ENCODE assay signal across 8 cellular contexts in the genomic region with DNA sequence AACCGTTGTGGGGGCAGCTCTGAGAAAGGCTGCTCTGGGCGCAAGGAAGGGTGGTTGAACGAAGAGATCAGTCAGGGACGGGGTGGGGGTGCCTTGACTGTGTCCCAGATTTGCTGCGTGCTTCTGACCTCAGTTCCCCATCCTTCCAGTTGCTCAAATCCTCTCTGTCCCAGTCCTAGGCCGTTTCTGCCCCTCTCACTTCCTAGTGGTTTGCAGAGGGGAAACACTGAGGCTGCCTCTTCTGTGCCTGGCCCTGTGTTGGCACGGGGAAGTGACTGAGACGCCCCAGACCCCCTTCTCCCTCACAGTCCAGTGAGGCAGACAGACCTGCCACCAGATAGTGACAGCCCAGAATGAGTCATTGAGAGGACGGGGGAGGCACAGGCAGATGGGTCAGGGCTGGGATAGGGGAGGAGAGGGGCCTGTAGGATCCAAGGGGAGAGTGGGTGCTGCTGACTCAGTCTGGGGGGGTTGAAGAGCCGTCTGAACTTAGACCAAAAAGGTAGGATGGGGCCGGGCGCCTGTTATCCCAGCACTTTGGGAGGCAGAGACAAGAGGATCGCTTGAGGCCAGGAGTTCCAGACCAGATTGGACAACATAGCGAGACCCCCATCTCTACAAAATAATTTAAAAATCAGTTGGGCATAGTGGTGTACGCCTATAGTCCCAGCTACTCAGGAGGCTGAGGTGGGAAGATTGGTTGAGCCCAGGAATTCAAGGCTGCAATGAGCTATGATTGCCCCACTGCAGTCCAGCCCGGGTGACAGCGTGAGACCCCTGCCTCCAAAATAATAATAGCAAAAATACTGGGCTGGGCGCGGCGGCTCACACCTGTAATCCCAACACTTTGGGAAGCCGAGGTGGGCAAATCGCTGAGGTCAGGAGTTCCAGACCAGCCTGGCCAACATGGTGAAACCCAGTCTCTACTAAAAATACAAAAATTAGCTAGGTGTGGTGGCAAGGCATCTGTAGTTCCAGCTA. TPM values are rescaled to one million over a fixed set of nuclear protein-coding genes. Genes with fewer than 3 reads are reported as not detected.
A peak's percentile ranks its signal among the peaks of the same experiment; 100 is the strongest.
DNase-seq lines count a peak whose midpoint lies in the region; ATAC-seq, FAIRE-seq and TF ChIP-seq lines count a peak whose summit lies in the region.

No MANE protein-coding gene starts in this region.

- H3K4me1 ChIP-seq in H9 (ENCODE audit: insufficient read depth, low read length) (no peaks in the 10 kb centered on the region), endothelial cell of umbilical vein (ENCODE audit: control insufficient read depth, extremely low read depth, insufficient read depth, low read length) (peaks cover 13% of the 10 kb centered on the region)

- H2AFZ ChIP-seq in H9 (ENCODE audit: low read length) (no peak overlapping the region), endothelial cell of umbilical vein (ENCODE audit: low read depth, low read length) (peak overlapping the region; percentile 90)

- no peaks in the 10 kb centered on the region for H3K23me2 ChIP-seq in H9 (ENCODE audit: insufficient read length, low read depth, low read length, poor library complexity, severe bottlenecking)

- POLR2A ChIA-PET in T-cell (lab: Charles Lee): no interaction called here
- POLR2A ChIA-PET in endothelial cell of umbilical vein (lab: Charles Lee): interaction anchor here (0.6 to 1.4 kb wide), 2 partner anchors 114 to 143 kb away, joined by 3 to 5 read pairs; partner anchors contain the start of gene RAB4B

- H3K79me2 ChIP-seq in H9 (ENCODE audit: insufficient read depth, low read length) (no peaks in the 10 kb centered on the region), endothelial cell of umbilical vein (ENCODE audit: control insufficient read depth, insufficient read depth, low read length) (no peaks in the 10 kb centered on the region)

- TF ChIP-seq POLR2A in endothelial cell of umbilical vein (IDR thresholded peaks at IDR 0.05; ENCODE audit: low read depth, low read length): peak; percentile 1

- H4K5ac ChIP-seq in H9 (ENCODE audit: insufficient read length, low read depth, low read length): no peak overlapping the region

- CTCF ChIA-PET in T-cell (lab: Charles Lee): interaction anchor here (0.5 to 2.0 kb wide), 13 partner anchors 29 to 698 kb away, joined by 3 to 9 read pairs (median 4); partner anchors contain the start of gene EGLN2 (in 1 of the 2)
- CTCF ChIA-PET in endothelial cell of umbilical vein (lab: Charles Lee): interaction anchor here (0.6 to 6.2 kb wide), 34 partner anchors 10 to 598 kb away, joined by 3 to 70 read pairs (median 5); partner anchors contain the start of genes ACTMAP, COQ8B, EGLN2 and ITPKC

- H3K36me3 ChIP-seq in endothelial cell of umbilical vein (ENCODE audit: control insufficient read depth in 2 of 2, extremely low read depth in 1 of 2, insufficient read depth in 2 of 2, low read length in 2 of 2): peaks cover 0 to 5% of the 10 kb centered on the region in 2 experiments

- H2AK5ac ChIP-seq in H9 (ENCODE audit: insufficient read length, low read length): no peak overlapping the region

- no peak overlapping the region for H2BK5ac ChIP-seq in H9 (ENCODE audit: insufficient read length, low read length)

- no TSS peak for BruUV-seq in endothelial cell of umbilical vein (replicated peaks; lab: Mats Ljungman, UMichigan)

- H3K9ac ChIP-seq in H9 (ENCODE audit: extremely low read depth, insufficient read length, low read length): no peak overlapping the region
- peak overlapping the region; percentile 52 for H3K9ac ChIP-seq in endothelial cell of umbilical vein (replicated peaks; ENCODE audit: extremely low read depth, insufficient read depth, low read length)

- H3K36me3 Mint-ChIP-seq in H9 (ENCODE audit: insufficient read depth in 1 of 3, low read depth in 3 of 3): peaks cover 1 to 16% (median 8%) of the 10 kb centered on the region in 3 experiments; a peak in 5 of 7 replicates
- peaks cover 12% of the 10 kb centered on the region for H3K36me3 Mint-ChIP-seq in T-cell
- H3K36me3 Mint-ChIP-seq in nephron (ENCODE audit: low read depth): peaks cover 16% of the 10 kb centered on the region

- H3K4me3 ChIP-seq in endothelial cell of umbilical vein (replicated peaks in 1 of 3; ENCODE audit: insufficient read depth in 1 of 3, low read depth in 1 of 3, low read length in 3 of 3): peak overlapping the region in 2 of 3 experiments; percentile 44 to 63

- no peaks in the 10 kb centered on the region for H3K9me1 ChIP-seq in endothelial cell of umbilical vein (replicated peaks; ENCODE audit: control insufficient read depth, extremely low read depth, insufficient read depth, low read length)

- no peak overlapping the region for H2BK12ac ChIP-seq in H9 (ENCODE audit: insufficient read length, low read depth, low read length)

- no peak overlapping the region for H3K23ac ChIP-seq in H9 (ENCODE audit: insufficient read length, low read depth, low read length)

- peaks cover 19% of the 10 kb centered on the region for H3K27me3 Mint-ChIP-seq in H9 (ENCODE audit: low read depth)
- no peaks in the 10 kb centered on the region for H3K27me3 Mint-ChIP-seq in T-cell
- peaks cover 8% of the 10 kb centered on the region for H3K27me3 Mint-ChIP-seq in nephron (ENCODE audit: low read depth)

- no peak overlapping the region for H3K18ac ChIP-seq in H9 (ENCODE audit: insufficient read length, low read depth, low read length)

- H3K9me3 Mint-ChIP-seq in H9 (no peaks in the 10 kb centered on the region), T-cell (peaks cover 0 to 1% (median 1%) of the 10 kb centered on the region in 3 donors), nephron (no peaks in the 10 kb centered on the region)

- DNase-seq in H9: no peak
- DNase-seq in T-cell: peak in 3 of 34 experiments; percentile 8 to 20 (median 14)
- no peak for DNase-seq in endothelial cell of umbilical vein (ENCODE audit: low read depth, low spot score)
- DNase-seq in NCI-H2171 (lab: John Stamatoyannopoulos, UW): no peak
- DNase-seq in NCI-H1092 (lab: John Stamatoyannopoulos, UW): no peak
- DNase-seq in mucosa of gallbladder (ENCODE audit: low spot score): no peak

- no peak overlapping the region for H3K14ac ChIP-seq in H9 (ENCODE audit: insufficient read depth, low read length)

- no peaks in the 10 kb centered on the region for H3K27me3 ChIP-seq in H9 (ENCODE audit: insufficient read depth, low read length)
- H3K27me3 ChIP-seq in endothelial cell of umbilical vein (ENCODE audit: control insufficient read depth in 2 of 2, insufficient read depth in 2 of 2, low read length in 2 of 2): no peaks in the 10 kb centered on the region

- H2BK120ac ChIP-seq in H9 (ENCODE audit: low read depth, low read length, poor library complexity, severe bottlenecking): no peak overlapping the region

- no peak overlapping the region for H4K8ac ChIP-seq in H9 (replicated peaks; ENCODE audit: insufficient read length, low read depth, low read length)

- intact Hi-C loops in endothelial cell of umbilical vein (cut with micrococcal nuclease): loop anchor here (1.0 kb wide), 5 partner anchors 51 to 480 kb away; partner anchors contain the start of gene ACTMAP

- H3K4me2 ChIP-seq in H9 (ENCODE audit: insufficient read depth, insufficient read length, low read length) (peak overlapping the region; percentile 45), endothelial cell of umbilical vein (ENCODE audit: insufficient read depth, low read length) (peak overlapping the region; percentile 77)

- no peaks in the 10 kb centered on the region for H3K79me1 ChIP-seq in H9 (ENCODE audit: insufficient read depth, low read depth, low read length, poor library complexity, severe bottlenecking)

- H3K56ac ChIP-seq in H9 (ENCODE audit: insufficient read length, low read depth, low read length): no peak overlapping the region

- H4K20me1 ChIP-seq in H9 (ENCODE audit: control insufficient read depth, insufficient read depth, insufficient read length): no peaks in the 10 kb centered on the region
- no peaks in the 10 kb centered on the region for H4K20me1 ChIP-seq in endothelial cell of umbilical vein (replicated peaks; ENCODE audit: control insufficient read depth, extremely low read depth, insufficient read depth, low read length)

- no peak overlapping the region for H4K91ac ChIP-seq in H9 (ENCODE audit: insufficient read length, low read depth, low read length)

- H3K27ac ChIP-seq in H9 (ENCODE audit: insufficient read length, low read depth, low read length): no peak overlapping the region
- no peak overlapping the region for H3K27ac ChIP-seq in endothelial cell of umbilical vein (ENCODE audit: insufficient read depth, low read depth, low read length)

- H3T11ph ChIP-seq in H9 (ENCODE audit: low read length): no peak overlapping the region

- peak overlapping the region in 1 of 3 experiments; percentile 90; a peak in 1 of 7 replicates for H3K27ac Mint-ChIP-seq in H9
- peak overlapping the region; percentile 76 to 88 for H3K27ac Mint-ChIP-seq in T-cell
- peak overlapping the region; percentile 96 to 98 (median 98) for H3K27ac Mint-ChIP-seq in nephron

- TF ChIP-seq CTCF in H9 (conservative IDR thresholded peaks at IDR 0.05) (no peak), endothelial cell of umbilical vein (IDR thresholded peaks at IDR 0.05; ENCODE audit: extremely low read depth in 1 of 2, insufficient read depth in 1 of 2, low read depth in 1 of 2, low read length in 2 of 2) (no peak), nephron (IDR thresholded peaks at IDR 0.05; ENCODE audit: unreplicated experiment in 3 of 3) (no peak)

- ATAC-seq in T-cell (replicated peaks in 1 of 4) (peak in 2 of 4 experiments; percentile 5 to 7), GM19328 (IDR thresholded peaks at IDR 0.05; ENCODE audit: unreplicated experiment) (no peak)

- no peak for FAIRE-seq in endothelial cell of umbilical vein (lab: Jason Lieb, UNC)

- H3K4me1 Mint-ChIP-seq in H9 (peaks cover 5 to 8% of the 10 kb centered on the region in 2 experiments), T-cell (peaks cover 5 to 19% (median 18%) of the 10 kb centered on the region in 3 donors), nephron (peaks cover 9% of the 10 kb centered on the region)

- H3K4me3 Mint-ChIP-seq in H9 (peak overlapping the region; percentile 76 to 88), T-cell (peak overlapping the region; percentile 73 to 84 (median 81)), nephron (peak overlapping the region; percentile 82 to 86 (median 82))

- no CpG with 5 or more reads among the region's 22 CpGs for WGBS in H9 (ENCODE audit: extremely low coverage, insufficient read length, low lambda C conversion rate)

- dilution Hi-C loops in endothelial cell of umbilical vein (cut with MboI; ENCODE audit: extremely low pct_ligation_motif_present, low sequenced_read_pairs): no loop called here

- H2BK15ac ChIP-seq in H9 (ENCODE audit: low read depth, low read length): no peak overlapping the region

- H2BK20ac ChIP-seq in H9 (ENCODE audit: low read depth, low read length, poor library complexity, severe bottlenecking): no peak overlapping the region

- H3K9me3 ChIP-seq in H9 (ENCODE audit: control insufficient read depth, low read depth, low read length): no peaks in the 10 kb centered on the region
- no peaks in the 10 kb centered on the region for H3K9me3 ChIP-seq in endothelial cell of umbilical vein (replicated peaks; ENCODE audit: control insufficient read depth, insufficient read depth, low read length)

- H3K4ac ChIP-seq in H9 (ENCODE audit: low read depth, low read length): no peak overlapping the region

RNA-seq across cellular contexts. Expression of gene NUMBL, which starts 26.4 kb away (rescaled TPM):
- total RNA-seq in H9 (2021): 32.6 and 34.5 TPM in 2 replicates
- total RNA-seq in T-cell: 10 to 100 TPM in 3 of 5 donors, 1 to 10 TPM in 2; 7.1 to 19.0 (median 13.1) TPM
- total RNA-seq in endothelial cell of umbilical vein: 46.7 and 47.4 TPM in 2 replicates
- polyA plus RNA-seq in endothelial cell of umbilical vein: 21.5 and 31.5 TPM in 2 replicates
- polyA plus RNA-seq in endothelial cell of umbilical vein (2011; cell fraction: cytosol; rRNA removed): 13.6 and 17.7 TPM in 2 replicates
- polyA plus RNA-seq in endothelial cell of umbilical vein (2011; cell fraction: nucleus; rRNA removed): 38.5 and 40.1 TPM in 2 replicates
- polyA plus RNA-seq in endothelial cell of umbilical vein (2012): 15.4 and 26.4 TPM in 2 replicates
- polyA minus RNA-seq in endothelial cell of umbilical vein: 17.6 and 21.3 TPM in 2 replicates
- 5.1 TPM for polyA minus RNA-seq in endothelial cell of umbilical vein (2011; cell fraction: cytosol; rRNA and poly(A)+ RNA removed)
- polyA minus RNA-seq in endothelial cell of umbilical vein (2011; cell fraction: nucleus; rRNA and poly(A)+ RNA removed): 14.5 and 15.2 TPM in 2 replicates
- 52.9 TPM for total RNA-seq in mucosa of gallbladder

RNA-seq across cellular contexts. Expression of gene COQ8B, which starts 52.7 kb away (rescaled TPM):
- total RNA-seq in H9 (2021): 40.5 and 42.0 TPM in 2 replicates
- total RNA-seq in T-cell: 10 to 100 TPM; 30.8 to 60.1 (median 53.9) TPM
- 15.3 and 19.2 TPM in 2 replicates for total RNA-seq in endothelial cell of umbilical vein
- polyA plus RNA-seq in endothelial cell of umbilical vein: 16.2 and 21.5 TPM in 2 replicates
- polyA plus RNA-seq in endothelial cell of umbilical vein (2011; cell fraction: cytosol; rRNA removed): 12.7 and 14.2 TPM in 2 replicates
- 47.8 and 53.7 TPM in 2 replicates for polyA plus RNA-seq in endothelial cell of umbilical vein (2011; cell fraction: nucleus; rRNA removed)
- 14.6 and 15.6 TPM in 2 replicates for polyA plus RNA-seq in endothelial cell of umbilical vein (2012)
- 12.1 and 18.1 TPM in 2 replicates for polyA minus RNA-seq in endothelial cell of umbilical vein
- polyA minus RNA-seq in endothelial cell of umbilical vein (2011; cell fraction: cytosol; rRNA and poly(A)+ RNA removed): 18.1 TPM
- 12.8 and 16.3 TPM in 2 replicates for polyA minus RNA-seq in endothelial cell of umbilical vein (2011; cell fraction: nucleus; rRNA and poly(A)+ RNA removed)
- total RNA-seq in mucosa of gallbladder: 76.4 TPM

RNA-seq across cellular contexts. Expression of gene ITPKC, which starts 52.9 kb away (rescaled TPM):
- total RNA-seq in H9 (2021) (11.2 and 11.8 TPM in 2 replicates), T-cell (10 to 100 TPM in 1 of 5 donors, 1 to 10 TPM in 4; 5.9 to 11.8 (median 9.3) TPM), endothelial cell of umbilical vein (16.1 and 16.9 TPM in 2 replicates), mucosa of gallbladder (21.4 TPM)
- polyA plus RNA-seq in endothelial cell of umbilical vein: 7.2 and 7.3 TPM in 2 replicates
- polyA plus RNA-seq in endothelial cell of umbilical vein (2011; cell fraction: cytosol; rRNA removed): 6.9 and 8.3 TPM in 2 replicates
- 7.0 and 7.6 TPM in 2 replicates for polyA plus RNA-seq in endothelial cell of umbilical vein (2011; cell fraction: nucleus; rRNA removed)
- 12.2 and 17.4 TPM in 2 replicates for polyA plus RNA-seq in endothelial cell of umbilical vein (2012)
- 8.0 and 9.6 TPM in 2 replicates for polyA minus RNA-seq in endothelial cell of umbilical vein
- polyA minus RNA-seq in endothelial cell of umbilical vein (2011; cell fraction: cytosol; rRNA and poly(A)+ RNA removed): 1.7 TPM
- polyA minus RNA-seq in endothelial cell of umbilical vein (2011; cell fraction: nucleus; rRNA and poly(A)+ RNA removed): 6.4 and 7.0 TPM in 2 replicates
